In the genomic region with DNA sequence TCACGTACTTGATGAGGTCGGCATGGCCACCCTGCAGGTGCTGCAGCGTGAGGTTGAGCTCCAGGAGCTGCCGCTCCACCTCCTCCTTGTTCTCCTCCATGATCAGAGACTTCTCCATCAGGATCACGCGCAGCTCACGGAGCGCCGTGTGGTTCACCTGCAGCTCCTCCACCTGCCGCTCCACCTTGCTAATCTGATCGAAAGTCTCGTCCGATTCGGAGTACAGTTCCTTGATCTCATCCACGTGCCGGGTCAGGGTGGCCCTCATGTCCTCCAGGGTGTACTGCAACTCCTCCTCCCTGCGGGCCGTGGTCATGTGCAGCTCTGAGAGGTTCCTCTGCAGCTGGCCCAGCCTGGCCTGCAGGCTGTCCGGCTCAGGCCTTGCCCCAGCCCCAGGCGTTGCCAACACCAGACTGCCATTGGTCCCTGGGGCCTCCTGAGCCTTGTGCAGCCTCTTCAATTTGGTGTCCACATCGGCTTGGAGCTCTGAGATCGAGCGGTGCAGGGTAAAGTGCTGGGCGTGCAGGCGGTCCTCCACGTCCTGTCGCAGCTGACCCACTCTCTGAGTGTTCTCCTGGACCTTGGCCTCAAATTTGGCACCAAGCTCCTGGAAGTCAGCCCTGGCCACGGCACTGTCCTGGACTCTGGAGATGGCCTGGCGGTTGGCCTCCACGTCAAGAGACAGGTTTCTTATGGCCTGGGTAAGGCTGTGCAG, we compare ENCODE assay signal across 15 cellular contexts. TPM values are rescaled to one million over a fixed set of nuclear protein-coding genes. Genes with fewer than 3 reads are reported as not detected.
"Had no signal": no experiment of that assay in that cellular context is flagged by ENCODE, and none has a peak within 500 bp of the region (broad histone marks: within the 10 kb centered on the region; RNA-seq: fewer than 3 reads in every experiment).

No MANE protein-coding gene starts in this region.

- H3K9me3 Mint-ChIP-seq: activated CD4-positive, alpha-beta T cell treated with anti-CD3 and anti-CD28 coated beads, Interleukin-2, amount 10 ng/mL, durations not matched to agents 24 days and 14 days; activated naive CD8-positive, alpha-beta T cell treated with anti-CD3 and anti-CD28 coated beads, Interleukin-2, amount 10 ng/mL, durations not matched to agents 7 days and 5 days had no signal

- ATAC-seq: naive thymus-derived CD4-positive, alpha-beta T cell; T-cell had no signal

- H3K4me3 ChIP-seq: SK-N-MC, tibial nerve had no signal

- H3K36me3 Mint-ChIP-seq: activated naive CD8-positive, alpha-beta T cell treated with anti-CD3 and anti-CD28 coated beads, Interleukin-2, amount 10 ng/mL, durations not matched to agents 7 days and 5 days; T-cell had no signal

- H3K27me3 Mint-ChIP-seq: T-cell had no signal

- H3K27ac Mint-ChIP-seq: activated CD4-positive, alpha-beta T cell treated with anti-CD3 and anti-CD28 coated beads, Interleukin-2, amount 10 ng/mL, durations not matched to agents 24 days and 14 days; activated naive CD8-positive, alpha-beta T cell treated with anti-CD3 and anti-CD28 coated beads, Interleukin-2, amount 10 ng/mL, durations not matched to agents 7 days and 5 days; T-cell had no signal

- DNase-seq: activated CD4-positive, alpha-beta T cell treated with anti-CD3 and anti-CD28 coated beads, Interleukin-2, amount 10 ng/mL, durations not matched to agents 24 days and 14 days; activated gamma-delta T cell; activated naive CD8-positive, alpha-beta T cell treated with anti-CD3 and anti-CD28 coated beads, Interleukin-2, amount 10 ng/mL, durations not matched to agents 7 days and 5 days; activated T-cell treated with anti-CD3 and anti-CD28 coated beads, Interleukin-2, amount 50 U/mL, for 1 hour; aorta; foreskin melanocyte; midbrain; naive thymus-derived CD4-positive, alpha-beta T cell; nucleus accumbens had no signal

- H3K9me3 ChIP-seq: heart left ventricle, tibial nerve had no signal

- FAIRE-seq: islet of Langerhans had no signal

- H3K27ac ChIP-seq: heart left ventricle, SK-N-MC, tibial nerve, VCaP had no signal

- H3K27me3 ChIP-seq: tibial nerve had no signal

- H3K4me3 Mint-ChIP-seq: activated CD4-positive, alpha-beta T cell treated with anti-CD3 and anti-CD28 coated beads, Interleukin-2, amount 10 ng/mL, durations not matched to agents 24 days and 14 days; activated naive CD8-positive, alpha-beta T cell treated with anti-CD3 and anti-CD28 coated beads, Interleukin-2, amount 10 ng/mL, durations not matched to agents 7 days and 5 days; naive thymus-derived CD4-positive, alpha-beta T cell; T-cell had no signal

RNA-seq across cellular contexts. Expression of a gene that starts 13.9 kb away (rescaled TPM):
- total RNA-seq: activated CD4-positive, alpha-beta T cell treated with anti-CD3 and anti-CD28 coated beads, Interleukin-2, amount 10 ng/mL, durations not matched to agents 24 days and 14 days; activated naive CD8-positive, alpha-beta T cell treated with anti-CD3 and anti-CD28 coated beads, Interleukin-2, amount 10 ng/mL, durations not matched to agents 7 days and 5 days had no signal

RNA-seq across cellular contexts. Expression of a gene that starts 14.9 kb away (rescaled TPM):
- total RNA-seq: activated naive CD8-positive, alpha-beta T cell treated with anti-CD3 and anti-CD28 coated beads, Interleukin-2, amount 10 ng/mL, durations not matched to agents 7 days and 5 days had no signal
- polyA plus RNA-seq: naive thymus-derived CD4-positive, alpha-beta T cell had no signal

RNA-seq across cellular contexts. Expression of a gene that starts 24.8 kb away (rescaled TPM):
- total RNA-seq: activated CD4-positive, alpha-beta T cell treated with anti-CD3 and anti-CD28 coated beads, Interleukin-2, amount 10 ng/mL, durations not matched to agents 24 days and 14 days; activated naive CD8-positive, alpha-beta T cell treated with anti-CD3 and anti-CD28 coated beads, Interleukin-2, amount 10 ng/mL, durations not matched to agents 7 days and 5 days had no signal
